22 cellular contexts compared by ENCODE assay signal in genomic region chr2:104870249-104870816, GRCh38. TPM values are rescaled to one million over a fixed set of nuclear protein-coding genes. Genes with fewer than 3 reads are reported as not detected.
"Had no signal": no experiment of that assay in that cellular context is flagged by ENCODE, and none has a peak within 500 bp of the region (broad histone marks: within the 10 kb centered on the region; RNA-seq: fewer than 3 reads in every experiment).

No MANE protein-coding gene starts in this region.

- H3K9me3 ChIP-seq: esophagus muscularis mucosa, gastroesophageal sphincter, heart right ventricle, left lung, pancreas, sigmoid colon had no signal

- H3K4me3 Mint-ChIP-seq: activated B cell treated with CpG ODN at 0.5 μM for 24 hours; activated CD8-positive, alpha-beta T cell treated with anti-CD3 and anti-CD28 coated beads for 36 hours; activated naive CD4-positive, alpha-beta T cell treated with anti-CD3 and anti-CD28 coated beads for 36 hours; central memory CD8-positive, alpha-beta T cell; stimulated activated memory B cell treated with anti-CD40 and anti-IgM and Interleukin-4, amounts not matched to agents 10 μg/mL and 1 μg/mL and 100 μg/mL, for 72 hours had no signal

- H3K4me3 ChIP-seq: esophagus muscularis mucosa, gastroesophageal sphincter, heart right ventricle, left lung, pancreas, sigmoid colon had no signal

- ATAC-seq: activated CD8-positive, alpha-beta T cell treated with anti-CD3 and anti-CD28 coated beads for 36 hours; activated T-cell treated with anti-CD3 and anti-CD28 coated beads, Interleukin-2, amount 50 U/mL, for 4 hours; gastroesophageal sphincter; heart right ventricle; left lung; pancreas; stimulated activated memory B cell treated with anti-CD40 and anti-IgM and Interleukin-4, amounts not matched to agents 10 μg/mL and 1 μg/mL and 100 μg/mL, for 72 hours had no signal

- H3K27ac Mint-ChIP-seq: activated B cell treated with CpG ODN at 0.5 μM for 24 hours; activated CD8-positive, alpha-beta T cell treated with anti-CD3 and anti-CD28 coated beads for 36 hours; activated naive CD4-positive, alpha-beta T cell treated with anti-CD3 and anti-CD28 coated beads for 36 hours; stimulated activated memory B cell treated with anti-CD40 and anti-IgM and Interleukin-4, amounts not matched to agents 10 μg/mL and 1 μg/mL and 100 μg/mL, for 72 hours had no signal

- H3K9me3 Mint-ChIP-seq: activated B cell treated with CpG ODN at 0.5 μM for 24 hours; activated CD8-positive, alpha-beta T cell treated with anti-CD3 and anti-CD28 coated beads for 36 hours; activated naive CD4-positive, alpha-beta T cell treated with anti-CD3 and anti-CD28 coated beads for 36 hours; activated T-cell treated with anti-CD3 and anti-CD28 coated beads, Interleukin-2, amount 50 U/mL, for 4 hours; central memory CD8-positive, alpha-beta T cell; stimulated activated memory B cell treated with anti-CD40 and anti-IgM and Interleukin-4, amounts not matched to agents 10 μg/mL and 1 μg/mL and 100 μg/mL, for 72 hours had no signal

- DNase-seq: activated B cell treated with CpG ODN at 0.5 μM for 24 hours; activated CD4-positive, alpha-beta T cell treated with anti-CD3 and anti-CD28 coated beads for 48 hours; activated CD8-positive, alpha-beta T cell treated with anti-CD3 and anti-CD28 coated beads for 36 hours; activated naive CD4-positive, alpha-beta T cell treated with anti-CD3 and anti-CD28 coated beads for 36 hours; activated T-cell treated with anti-CD3 and anti-CD28 coated beads, Interleukin-2, amount 50 U/mL, for 4 hours; brain microvascular endothelial cell; cortex of kidney; effector CD4-positive, alpha-beta T cell; heart right ventricle; left lung; mammary epithelial cell; pancreas; sigmoid colon; stimulated activated CD4-positive, alpha-beta T cell treated with anti-CD3 and anti-CD28 coated beads, Interleukin-4, amount 100 ng/mL, for 4 hours; T-helper 1 cell; T-helper 9 cell had no signal

- H3K27ac ChIP-seq: brain microvascular endothelial cell, esophagus muscularis mucosa, gastroesophageal sphincter, heart right ventricle, left lung, pancreas, sigmoid colon had no signal

- H3K36me3 ChIP-seq: brain microvascular endothelial cell, esophagus muscularis mucosa, gastroesophageal sphincter, heart right ventricle, left lung, pancreas, sigmoid colon had no signal

- H3K36me3 Mint-ChIP-seq: stimulated activated memory B cell treated with anti-CD40 and anti-IgM and Interleukin-4, amounts not matched to agents 10 μg/mL and 1 μg/mL and 100 μg/mL, for 72 hours had no signal

RNA-seq across cellular contexts. Expression of gene POU3F3, which starts 16.4 kb away (rescaled TPM):
- total RNA-seq: activated B cell treated with CpG ODN at 0.5 μM for 24 hours; activated CD8-positive, alpha-beta T cell treated with anti-CD3 and anti-CD28 coated beads for 36 hours; activated naive CD4-positive, alpha-beta T cell treated with anti-CD3 and anti-CD28 coated beads for 36 hours; activated T-cell treated with anti-CD3 and anti-CD28 coated beads, Interleukin-2, amount 50 U/mL, for 4 hours; left lung; mammary epithelial cell; myocyte; pancreas; ureter had no signal
- polyA plus RNA-seq: mammary epithelial cell, pancreas had no signal
